In genomic region chr3:188421151-188421821, GRCh38 we compare ENCODE assay signal across 1 cellular context.
TF ChIP-seq lines count a peak whose summit lies in the region.

No MANE protein-coding gene starts in this region.

TF ChIP-seq in SK-N-SH, 30 proteins besides CTCF, POLR2A, EP300 and RAD21 (continued from another document):
- TF ChIP-seq USF2 (IDR thresholded peaks at IDR 0.05; ENCODE audit: borderline replicate concordance, low read depth, low read length) (no peak), GABPA (IDR thresholded peaks at IDR 0.05; ENCODE audit: low read depth) (no peak)
